ENCODE assay signal across 1 cellular context in genomic region chr7:140209866-140210609, GRCh38.
TF ChIP-seq lines count a peak whose summit lies in the region.

No MANE protein-coding gene starts in this region.

TF ChIP-seq in GM12878, 131 proteins besides CTCF, POLR2A, EP300 and RAD21 (continued from another document and continues in another):
- TF ChIP-seq ZNF592 (IDR thresholded peaks at IDR 0.05) (no peak), RELB (IDR thresholded peaks at IDR 0.05; ENCODE audit: low read depth) (peak; percentile 90), NR2C2 (IDR thresholded peaks at IDR 0.05; ENCODE audit: borderline replicate concordance, control insufficient read depth, insufficient read length, low read depth) (no peak), YBX1 (IDR thresholded peaks at IDR 0.05) (no peak), TCF3 (IDR thresholded peaks at IDR 0.05; ENCODE audit: borderline replicate concordance, insufficient read depth, low read depth, low read length) (peak; percentile 79; the same call in 1 of the 2 replicates), TARDBP (IDR thresholded peaks at IDR 0.05; ENCODE audit: borderline replicate concordance) (0 out of 2 replicates have a peak, but pooled peaks have one; percentile 15), SPI1 (IDR thresholded peaks at IDR 0.05; ENCODE audit: borderline replicate concordance, insufficient read depth, low read depth, low read length) (peak; percentile 99), CREM (IDR thresholded peaks at IDR 0.05; ENCODE audit: low read depth) (peak; percentile 66), E2F4 (IDR thresholded peaks at IDR 0.05; ENCODE audit: low read depth, low read length) (no peak), USF2 (IDR thresholded peaks at IDR 0.05; ENCODE audit: borderline replicate concordance, low read depth, low read length) (peak; percentile 3; the same call in 1 of the 2 replicates), EED (IDR thresholded peaks at IDR 0.05; ENCODE audit: low read depth) (peak; percentile 78), BCL3 (IDR thresholded peaks at IDR 0.05; ENCODE audit: borderline replicate concordance, insufficient read depth, low read depth, low read length, poor library complexity, severe bottlenecking) (peak; percentile 70), CBX5 (IDR thresholded peaks at IDR 0.05; ENCODE audit: low read depth) (peak; percentile 93), ZNF24 (IDR thresholded peaks at IDR 0.05) (no peak), ZNF217 (IDR thresholded peaks at IDR 0.05) (0 out of 2 replicates have a peak, but pooled peaks have one; percentile 25), FOXM1 (IDR thresholded peaks at IDR 0.05; ENCODE audit: low read depth, low read length) (no peak), NFIC (IDR thresholded peaks at IDR 0.05; ENCODE audit: low read depth, low read length) (peak; percentile 51; the same call in 1 of the 2 replicates), IKZF1 (conservative IDR thresholded peaks at IDR 0.05) (peak; percentile 79), SREBF2 (IDR thresholded peaks at IDR 0.05; ENCODE audit: low read length) (no peak), SUZ12 (IDR thresholded peaks at IDR 0.05; ENCODE audit: unreplicated experiment) (no peak), MTA2 (IDR thresholded peaks at IDR 0.05; ENCODE audit: low read depth) (peak; percentile 80; the same call in 1 of the 2 replicates), RB1 (IDR thresholded peaks at IDR 0.05; ENCODE audit: borderline replicate concordance) (no peak), IRF3 (IDR thresholded peaks at IDR 0.05) (no peak), RELA (IDR thresholded peaks at IDR 0.05; ENCODE audit: borderline replicate concordance, partially characterized antibody) (no peak), IRF5 (IDR thresholded peaks at IDR 0.05; ENCODE audit: borderline replicate concordance) (no peak), POU2F2 (IDR thresholded peaks at IDR 0.05; ENCODE audit: borderline replicate concordance, low read depth, low read length) (peak; percentile 78; the same call in 2 of the 3 replicates), CEBPB (IDR thresholded peaks at IDR 0.05; ENCODE audit: borderline replicate concordance in 1 of 2, low read depth in 2 of 2, low read length in 2 of 2) (0 out of 4 replicates have a peak, but pooled peaks of 1 of the 2 experiments have one; percentile 10), ATF2 (IDR thresholded peaks at IDR 0.05; ENCODE audit: low read length) (peak; percentile 68; the same call in 1 of the 2 replicates), ZSCAN29 (IDR thresholded peaks at IDR 0.05) (no peak), ZBTB40 (IDR thresholded peaks at IDR 0.05; ENCODE audit: borderline replicate concordance) (no peak), IRF4 (IDR thresholded peaks at IDR 0.05; ENCODE audit: low read depth, low read length) (peak; percentile 95), STAT1 (conservative IDR thresholded peaks at IDR 0.05) (no peak), SRF (IDR thresholded peaks at IDR 0.05; ENCODE audit: low read depth in 2 of 2, low read length in 2 of 2) (peak in 1 of 2 experiments; percentile 69; a peak in 1 of 4 replicates), GATAD2B (conservative IDR thresholded peaks at IDR 0.05; ENCODE audit: low read depth) (no peak), SKIL (IDR thresholded peaks at IDR 0.05; ENCODE audit: low read depth, poor library complexity, severe bottlenecking) (peak; percentile 83), MEF2A (IDR thresholded peaks at IDR 0.05; ENCODE audit: insufficient read depth, low read depth, low read length) (peak; percentile 71; the same call in 1 of the 2 replicates), SREBF1 (IDR thresholded peaks at IDR 0.05; ENCODE audit: low read length) (no peak), RUNX3 (IDR thresholded peaks at IDR 0.05; ENCODE audit: low read length) (peak; percentile 93)
